Comparison of ENCODE assay signal across 10 cellular contexts in the genomic region with DNA sequence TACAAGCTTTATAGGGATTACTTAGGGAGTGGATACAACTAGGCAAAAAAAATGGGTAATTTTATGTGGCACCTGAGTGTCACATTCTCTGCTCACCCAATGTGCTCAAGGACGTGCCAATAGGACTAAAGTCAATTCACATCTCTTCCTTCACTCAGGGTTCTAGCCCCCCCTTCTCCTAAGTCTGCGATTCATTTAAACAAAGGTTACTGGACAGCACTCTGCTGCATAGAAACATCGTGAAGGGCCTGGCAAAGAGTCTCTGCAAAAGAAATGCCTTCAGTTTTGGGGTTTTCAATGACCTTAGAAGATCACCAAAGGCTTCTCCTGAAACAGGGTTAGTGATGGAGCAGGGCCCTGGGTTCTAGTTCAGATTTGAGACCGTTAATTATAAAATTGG.
DNase-seq lines count a peak whose midpoint lies in the region; ATAC-seq and TF ChIP-seq lines count a peak whose summit lies in the region.
"Had no signal": no experiment of that assay in that cellular context is flagged by ENCODE, and none has a peak within 500 bp of the region (broad histone marks: within the 10 kb centered on the region; RNA-seq: fewer than 3 reads in every experiment).

No MANE protein-coding gene starts in this region.

- no peak for TF ChIP-seq POLR2A in right lobe of liver (IDR thresholded peaks at IDR 0.05)
- no peak for TF ChIP-seq POLR2A in suprapubic skin (IDR thresholded peaks at IDR 0.05)

- no peak for ATAC-seq in activated T-cell treated with anti-CD3 and anti-CD28 coated beads, Interleukin-2, amount 50 U/mL, for 72 hours (replicated peaks in 1 of 2)
- ATAC-seq in right lobe of liver, result peak in 1 of 4 donors; percentile 10
- no peak for ATAC-seq in GM18858 (IDR thresholded peaks at IDR 0.05; ENCODE audit: unreplicated experiment)

- no peaks in the 10 kb centered on the region for H3K9me3 Mint-ChIP-seq in activated T-cell treated with anti-CD3 and anti-CD28 coated beads, Interleukin-2, amount 50 U/mL, for 72 hours

- intact Hi-C loops in right lobe of liver (cut with DNase I), result no loop called here

- TF ChIP-seq CTCF in brain microvascular endothelial cell (IDR thresholded peaks at IDR 0.05; ENCODE audit: low read depth, low read length, missing control alignments) (no peak), right lobe of liver (IDR thresholded peaks at IDR 0.05) (no peak), suprapubic skin (IDR thresholded peaks at IDR 0.05) (no peak)

- H3K36me3 Mint-ChIP-seq in activated T-cell treated with anti-CD3 and anti-CD28 coated beads, Interleukin-2, amount 50 U/mL, for 72 hours (ENCODE audit: insufficient read depth in 2 of 2), result no peaks in the 10 kb centered on the region

- no peak for DNase-seq in activated T-cell treated with anti-CD3 and anti-CD28 coated beads, Interleukin-2, amount 50 U/mL, for 72 hours
- DNase-seq in activated T-cell treated with anti-CD3 and anti-CD28 coated beads for 4 hours (no peak), brain microvascular endothelial cell (no peak), right lobe of liver (no peak), suprapubic skin (ENCODE audit: low spot score in 2 of 2) (no peak), mucosa of gallbladder (ENCODE audit: low spot score) (no peak)
- DNase-seq in NK-92 treated with Interleukin-12 subunit alpha and Interleukin-12 subunit beta, amount 100 ng/mL, for 24 hours (lab: John Stamatoyannopoulos, UW), result no peak
- DNase-seq: AML-193, NCI-H1694 had no signal

- TF ChIP-seq EP300 in suprapubic skin (IDR thresholded peaks at IDR 0.05), result no peak

- H3K27ac Mint-ChIP-seq in activated T-cell treated with anti-CD3 and anti-CD28 coated beads, Interleukin-2, amount 50 U/mL, for 72 hours, result no peak overlapping the region

- H3K27me3 ChIP-seq in brain microvascular endothelial cell (replicated peaks) (no peaks in the 10 kb centered on the region), right lobe of liver (no peaks in the 10 kb centered on the region), suprapubic skin (no peaks in the 10 kb centered on the region)

- H3K4me3 Mint-ChIP-seq in activated T-cell treated with anti-CD3 and anti-CD28 coated beads, Interleukin-2, amount 50 U/mL, for 72 hours, result peak overlapping the region; percentile 68 to 86

- peak overlapping the region; percentile 81 for H3K4me3 ChIP-seq in brain microvascular endothelial cell (ENCODE audit: low read depth, low read length)
- H3K4me3 ChIP-seq in right lobe of liver, result peak overlapping the region; percentile 58 to 76 (median 60)
- H3K4me3 ChIP-seq in suprapubic skin, result peak overlapping the region; percentile 59

- no peak overlapping the region for H3K27ac ChIP-seq in brain microvascular endothelial cell
- no peak overlapping the region for H3K27ac ChIP-seq in right lobe of liver
- no peak overlapping the region for H3K27ac ChIP-seq in suprapubic skin

- H3K36me3 ChIP-seq in brain microvascular endothelial cell (replicated peaks) (no peaks in the 10 kb centered on the region), right lobe of liver (no peaks in the 10 kb centered on the region), suprapubic skin (no peaks in the 10 kb centered on the region)

- H3K4me1 ChIP-seq in right lobe of liver (peaks cover 0 to 22% (median 0%) of the 10 kb centered on the region in 4 donors), suprapubic skin (peaks cover 30% of the 10 kb centered on the region)

- H3K4me1 Mint-ChIP-seq in activated T-cell treated with anti-CD3 and anti-CD28 coated beads, Interleukin-2, amount 50 U/mL, for 72 hours (ENCODE audit: low read depth), result peaks cover 20% of the 10 kb centered on the region

- 12% methylated on average over 4 of the region's 4 CpGs for WGBS in right lobe of liver (ENCODE audit: insufficient coverage, low coverage, low lambda C conversion rate, missing lambda C conversion rate)
- WGBS in suprapubic skin, result 59% methylated on average over 4 of the region's 4 CpGs

- H3K9me3 ChIP-seq in right lobe of liver, result no peaks in the 10 kb centered on the region
- H3K9me3 ChIP-seq in suprapubic skin, result no peaks in the 10 kb centered on the region

- peaks cover 47% of the 10 kb centered on the region for H3K27me3 Mint-ChIP-seq in activated T-cell treated with anti-CD3 and anti-CD28 coated beads, Interleukin-2, amount 50 U/mL, for 72 hours (ENCODE audit: low read depth)

- in situ Hi-C loops in brain microvascular endothelial cell (cut with HindIII; ENCODE audit: low pct_ligation_motif_present, low sequenced_read_pairs), result no loop called here
